In the genomic region with DNA sequence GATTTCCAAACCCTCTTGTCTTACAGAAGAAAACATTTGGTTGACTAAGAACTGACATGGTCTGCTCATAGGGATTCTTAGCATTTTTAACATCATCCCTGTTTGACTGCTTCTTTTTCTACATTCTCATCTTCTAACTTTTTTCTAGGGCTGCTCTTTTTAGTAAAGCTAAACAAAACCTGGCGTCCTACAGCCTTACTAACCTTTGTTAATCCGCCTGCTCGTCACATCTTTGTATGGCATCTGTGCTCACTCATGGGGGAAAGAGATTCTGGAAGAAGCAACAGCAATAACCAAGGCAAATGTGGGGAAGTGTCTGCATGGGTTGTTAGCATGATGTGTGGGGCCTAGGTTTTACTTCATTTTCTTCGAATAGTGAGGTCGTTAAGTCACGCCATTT, we compare ENCODE assay signal across 21 cellular contexts.
DNase-seq lines count a peak whose midpoint lies in the region; ATAC-seq and TF ChIP-seq lines count a peak whose summit lies in the region.
"Had no signal": no experiment of that assay in that cellular context is flagged by ENCODE, and none has a peak within 500 bp of the region (broad histone marks: within the 10 kb centered on the region; RNA-seq: fewer than 3 reads in every experiment).

No MANE protein-coding gene starts in this region.

- CTCF ChIA-PET in WTC11 (lab: Charles Lee), result no interaction called here

- DNase-seq in WTC11 (ENCODE audit: low spot score) (no peak), dorsolateral prefrontal cortex (no peak), medulla oblongata (ENCODE audit: extremely low spot score) (peak; percentile 9), posterior vena cava (ENCODE audit: low spot score) (no peak), DMS114 treated with DMSO at 0.1 percent for 48 hours (lab: John Stamatoyannopoulos, UW; ENCODE audit: unreplicated experiment) (no peak)
- DNase-seq in activated T-cell treated with anti-CD3 and anti-CD28 coated beads, Interleukin-2, amount 50 U/mL, for 1 hour, result no peak
- DNase-seq: BE2C; EL; GM23248; IMR-90; NCI-H1105; NCI-H2029 treated with DMSO at 0.1 percent for 48 hours; NCI-H345; NCI-H524; NCI-H774; NK-92 treated with Interleukin-12 subunit alpha and Interleukin-12 subunit beta, amount 100 ng/mL, for 24 hours; SJCRH30 had no signal

- peak overlapping the region; percentile 71 for H3K27ac Mint-ChIP-seq in WTC11

- no peak for ATAC-seq in WTC11
- ATAC-seq: HCT116, Panc1 had no signal

- peak overlapping the region in 37 of 59 donors; percentile 3 to 95 (median 34) for H3K27ac ChIP-seq in dorsolateral prefrontal cortex
- H3K27ac ChIP-seq in temporal lobe (ENCODE audit: low read depth, low read length), result peak overlapping the region; percentile 40
- H3K27ac ChIP-seq: GM23248, KMS-11, SJCRH30 had no signal

- no peak overlapping the region for H3K4me3 Mint-ChIP-seq in WTC11

- peaks cover 26% of the 10 kb centered on the region for H3K36me3 Mint-ChIP-seq in WTC11

- no peaks in the 10 kb centered on the region for H3K27me3 ChIP-seq in dorsolateral prefrontal cortex
- H3K27me3 ChIP-seq: BE2C, SJCRH30 had no signal

- no peaks in the 10 kb centered on the region for H3K9me3 Mint-ChIP-seq in WTC11

- peaks cover 13% of the 10 kb centered on the region for H3K4me1 Mint-ChIP-seq in WTC11

- intact Hi-C loops in dorsolateral prefrontal cortex (cut with DNase I) (no loop called here), posterior vena cava (cut with DNase I) (no loop called here)

- no peak for TF ChIP-seq CTCF in WTC11 (IDR thresholded peaks at IDR 0.05)
- TF ChIP-seq CTCF in dorsolateral prefrontal cortex (IDR thresholded peaks at IDR 0.05 in 54 of 56, conservative IDR thresholded peaks at IDR 0.05 in 2 of 56; ENCODE audit: low read depth in 1 of 56, partially characterized antibody in 56 of 56), result no peak

- POLR2A ChIA-PET in WTC11 (lab: Charles Lee), result no interaction called here

- H3K27me3 Mint-ChIP-seq in WTC11 (ENCODE audit: low read depth), result no peaks in the 10 kb centered on the region

- no peak overlapping the region for H3K4me3 ChIP-seq in dorsolateral prefrontal cortex
- H3K4me3 ChIP-seq: GM23248, SJCRH30 had no signal

TF ChIP-seq in WTC11, 78 proteins besides CTCF, POLR2A, EP300 and RAD21:
- TF ChIP-seq SMAD3 (CRISPR knock-in tag; IDR thresholded peaks at IDR 0.05; ENCODE audit: borderline replicate concordance) (no peak), GTF2I (CRISPR knock-in tag; conservative IDR thresholded peaks at IDR 0.05) (no peak), JUN (CRISPR knock-in tag; IDR thresholded peaks at IDR 0.05) (no peak), ZBTB21 (CRISPR knock-in tag; IDR thresholded peaks at IDR 0.05; ENCODE audit: borderline replicate concordance) (no peak), SMAD4 (CRISPR knock-in tag; IDR thresholded peaks at IDR 0.05) (no peak), ELF4 (CRISPR knock-in tag; IDR thresholded peaks at IDR 0.05; ENCODE audit: low read depth) (no peak), ZMAT4 (CRISPR knock-in tag; IDR thresholded peaks at IDR 0.05) (no peak), NR3C1 (CRISPR knock-in tag; conservative IDR thresholded peaks at IDR 0.05; ENCODE audit: low read depth) (no peak), ZNF232 (CRISPR knock-in tag; IDR thresholded peaks at IDR 0.05) (no peak)
- TF ChIP-seq, protein P1, sequence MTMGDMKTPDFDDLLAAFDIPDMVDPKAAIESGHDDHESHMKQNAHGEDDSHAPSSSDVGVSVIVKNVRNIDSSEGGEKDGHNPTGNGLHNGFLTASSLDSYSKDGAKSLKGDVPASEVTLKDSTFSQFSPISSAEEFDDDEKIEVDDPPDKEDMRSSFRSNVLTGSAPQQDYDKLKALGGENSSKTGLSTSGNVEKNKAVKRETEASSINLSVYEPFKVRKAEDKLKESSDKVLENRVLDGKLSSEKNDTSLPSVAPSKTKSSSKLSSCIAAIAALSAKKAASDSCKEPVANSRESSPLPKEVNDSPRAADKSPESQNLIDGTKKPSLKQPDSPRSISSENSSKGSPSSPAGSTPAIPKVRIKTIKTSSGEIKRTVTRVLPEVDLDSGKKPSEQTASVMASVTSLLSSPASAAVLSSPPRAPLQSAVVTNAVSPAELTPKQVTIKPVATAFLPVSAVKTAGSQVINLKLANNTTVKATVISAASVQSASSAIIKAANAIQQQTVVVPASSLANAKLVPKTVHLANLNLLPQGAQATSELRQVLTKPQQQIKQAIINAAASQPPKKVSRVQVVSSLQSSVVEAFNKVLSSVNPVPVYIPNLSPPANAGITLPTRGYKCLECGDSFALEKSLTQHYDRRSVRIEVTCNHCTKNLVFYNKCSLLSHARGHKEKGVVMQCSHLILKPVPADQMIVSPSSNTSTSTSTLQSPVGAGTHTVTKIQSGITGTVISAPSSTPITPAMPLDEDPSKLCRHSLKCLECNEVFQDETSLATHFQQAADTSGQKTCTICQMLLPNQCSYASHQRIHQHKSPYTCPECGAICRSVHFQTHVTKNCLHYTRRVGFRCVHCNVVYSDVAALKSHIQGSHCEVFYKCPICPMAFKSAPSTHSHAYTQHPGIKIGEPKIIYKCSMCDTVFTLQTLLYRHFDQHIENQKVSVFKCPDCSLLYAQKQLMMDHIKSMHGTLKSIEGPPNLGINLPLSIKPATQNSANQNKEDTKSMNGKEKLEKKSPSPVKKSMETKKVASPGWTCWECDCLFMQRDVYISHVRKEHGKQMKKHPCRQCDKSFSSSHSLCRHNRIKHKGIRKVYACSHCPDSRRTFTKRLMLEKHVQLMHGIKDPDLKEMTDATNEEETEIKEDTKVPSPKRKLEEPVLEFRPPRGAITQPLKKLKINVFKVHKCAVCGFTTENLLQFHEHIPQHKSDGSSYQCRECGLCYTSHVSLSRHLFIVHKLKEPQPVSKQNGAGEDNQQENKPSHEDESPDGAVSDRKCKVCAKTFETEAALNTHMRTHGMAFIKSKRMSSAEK (CRISPR knock-in tag; IDR thresholded peaks at IDR 0.05; ENCODE audit: borderline replicate concordance), result no peak
- TF ChIP-seq, protein P2, sequence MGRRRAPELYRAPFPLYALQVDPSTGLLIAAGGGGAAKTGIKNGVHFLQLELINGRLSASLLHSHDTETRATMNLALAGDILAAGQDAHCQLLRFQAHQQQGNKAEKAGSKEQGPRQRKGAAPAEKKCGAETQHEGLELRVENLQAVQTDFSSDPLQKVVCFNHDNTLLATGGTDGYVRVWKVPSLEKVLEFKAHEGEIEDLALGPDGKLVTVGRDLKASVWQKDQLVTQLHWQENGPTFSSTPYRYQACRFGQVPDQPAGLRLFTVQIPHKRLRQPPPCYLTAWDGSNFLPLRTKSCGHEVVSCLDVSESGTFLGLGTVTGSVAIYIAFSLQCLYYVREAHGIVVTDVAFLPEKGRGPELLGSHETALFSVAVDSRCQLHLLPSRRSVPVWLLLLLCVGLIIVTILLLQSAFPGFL (CRISPR knock-in tag; IDR thresholded peaks at IDR 0.05; ENCODE audit: borderline replicate concordance), result no peak
- TF ChIP-seq, protein P3, sequence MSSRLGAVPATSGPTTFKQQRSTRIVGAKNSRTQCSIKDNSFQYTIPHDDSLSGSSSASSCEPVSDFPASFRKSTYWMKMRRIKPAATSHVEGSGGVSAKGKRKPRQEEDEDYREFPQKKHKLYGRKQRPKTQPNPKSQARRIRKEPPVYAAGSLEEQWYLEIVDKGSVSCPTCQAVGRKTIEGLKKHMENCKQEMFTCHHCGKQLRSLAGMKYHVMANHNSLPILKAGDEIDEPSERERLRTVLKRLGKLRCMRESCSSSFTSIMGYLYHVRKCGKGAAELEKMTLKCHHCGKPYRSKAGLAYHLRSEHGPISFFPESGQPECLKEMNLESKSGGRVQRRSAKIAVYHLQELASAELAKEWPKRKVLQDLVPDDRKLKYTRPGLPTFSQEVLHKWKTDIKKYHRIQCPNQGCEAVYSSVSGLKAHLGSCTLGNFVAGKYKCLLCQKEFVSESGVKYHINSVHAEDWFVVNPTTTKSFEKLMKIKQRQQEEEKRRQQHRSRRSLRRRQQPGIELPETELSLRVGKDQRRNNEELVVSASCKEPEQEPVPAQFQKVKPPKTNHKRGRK (CRISPR knock-in tag; IDR thresholded peaks at IDR 0.05; ENCODE audit: borderline replicate concordance), result no peak
- TF ChIP-seq, protein P4, sequence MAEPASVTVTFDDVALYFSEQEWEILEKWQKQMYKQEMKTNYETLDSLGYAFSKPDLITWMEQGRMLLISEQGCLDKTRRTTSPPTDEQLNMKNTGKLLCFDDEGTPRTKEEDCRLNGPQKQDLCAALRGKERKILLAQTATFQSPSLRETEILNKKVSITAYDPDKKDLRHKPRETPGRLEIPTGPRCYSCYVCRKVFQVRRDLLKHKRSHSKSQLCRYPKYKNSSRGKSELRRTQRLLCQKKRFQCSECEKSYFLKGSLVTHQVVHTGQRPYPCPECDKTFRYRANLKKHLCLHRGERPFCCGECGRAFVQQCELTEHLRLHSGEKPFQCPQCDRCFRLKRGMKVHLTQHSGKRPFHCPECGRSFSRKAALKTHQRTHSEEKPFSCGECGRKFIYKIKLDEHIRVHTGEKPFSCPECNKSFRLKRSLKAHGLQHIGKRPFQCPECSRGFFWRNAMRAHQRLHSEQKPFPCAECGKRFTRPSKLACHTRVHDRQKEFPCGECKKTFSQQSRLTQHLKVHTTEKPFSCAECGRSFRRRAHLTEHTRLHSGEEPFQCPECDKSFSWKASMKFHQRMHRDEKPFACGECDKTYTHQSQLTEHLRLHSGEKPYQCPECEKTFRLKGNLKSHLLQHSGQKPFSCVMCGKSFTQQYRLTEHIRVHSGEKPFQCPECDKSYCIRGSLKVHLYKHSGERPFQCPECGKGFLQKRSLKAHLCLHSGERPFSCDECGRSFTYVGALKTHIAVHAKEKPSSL (CRISPR knock-in tag; conservative IDR thresholded peaks at IDR 0.05), result no peak
